In genomic region chr6:31474871-31475286, GRCh38 we compare ENCODE assay signal across 1 cellular context.
TF ChIP-seq lines count a peak whose summit lies in the region.

No MANE protein-coding gene starts in this region.

TF ChIP-seq in GM23338, 12 proteins besides CTCF, POLR2A, EP300 and RAD21 (continued from another document):
- TF ChIP-seq, protein P1, sequence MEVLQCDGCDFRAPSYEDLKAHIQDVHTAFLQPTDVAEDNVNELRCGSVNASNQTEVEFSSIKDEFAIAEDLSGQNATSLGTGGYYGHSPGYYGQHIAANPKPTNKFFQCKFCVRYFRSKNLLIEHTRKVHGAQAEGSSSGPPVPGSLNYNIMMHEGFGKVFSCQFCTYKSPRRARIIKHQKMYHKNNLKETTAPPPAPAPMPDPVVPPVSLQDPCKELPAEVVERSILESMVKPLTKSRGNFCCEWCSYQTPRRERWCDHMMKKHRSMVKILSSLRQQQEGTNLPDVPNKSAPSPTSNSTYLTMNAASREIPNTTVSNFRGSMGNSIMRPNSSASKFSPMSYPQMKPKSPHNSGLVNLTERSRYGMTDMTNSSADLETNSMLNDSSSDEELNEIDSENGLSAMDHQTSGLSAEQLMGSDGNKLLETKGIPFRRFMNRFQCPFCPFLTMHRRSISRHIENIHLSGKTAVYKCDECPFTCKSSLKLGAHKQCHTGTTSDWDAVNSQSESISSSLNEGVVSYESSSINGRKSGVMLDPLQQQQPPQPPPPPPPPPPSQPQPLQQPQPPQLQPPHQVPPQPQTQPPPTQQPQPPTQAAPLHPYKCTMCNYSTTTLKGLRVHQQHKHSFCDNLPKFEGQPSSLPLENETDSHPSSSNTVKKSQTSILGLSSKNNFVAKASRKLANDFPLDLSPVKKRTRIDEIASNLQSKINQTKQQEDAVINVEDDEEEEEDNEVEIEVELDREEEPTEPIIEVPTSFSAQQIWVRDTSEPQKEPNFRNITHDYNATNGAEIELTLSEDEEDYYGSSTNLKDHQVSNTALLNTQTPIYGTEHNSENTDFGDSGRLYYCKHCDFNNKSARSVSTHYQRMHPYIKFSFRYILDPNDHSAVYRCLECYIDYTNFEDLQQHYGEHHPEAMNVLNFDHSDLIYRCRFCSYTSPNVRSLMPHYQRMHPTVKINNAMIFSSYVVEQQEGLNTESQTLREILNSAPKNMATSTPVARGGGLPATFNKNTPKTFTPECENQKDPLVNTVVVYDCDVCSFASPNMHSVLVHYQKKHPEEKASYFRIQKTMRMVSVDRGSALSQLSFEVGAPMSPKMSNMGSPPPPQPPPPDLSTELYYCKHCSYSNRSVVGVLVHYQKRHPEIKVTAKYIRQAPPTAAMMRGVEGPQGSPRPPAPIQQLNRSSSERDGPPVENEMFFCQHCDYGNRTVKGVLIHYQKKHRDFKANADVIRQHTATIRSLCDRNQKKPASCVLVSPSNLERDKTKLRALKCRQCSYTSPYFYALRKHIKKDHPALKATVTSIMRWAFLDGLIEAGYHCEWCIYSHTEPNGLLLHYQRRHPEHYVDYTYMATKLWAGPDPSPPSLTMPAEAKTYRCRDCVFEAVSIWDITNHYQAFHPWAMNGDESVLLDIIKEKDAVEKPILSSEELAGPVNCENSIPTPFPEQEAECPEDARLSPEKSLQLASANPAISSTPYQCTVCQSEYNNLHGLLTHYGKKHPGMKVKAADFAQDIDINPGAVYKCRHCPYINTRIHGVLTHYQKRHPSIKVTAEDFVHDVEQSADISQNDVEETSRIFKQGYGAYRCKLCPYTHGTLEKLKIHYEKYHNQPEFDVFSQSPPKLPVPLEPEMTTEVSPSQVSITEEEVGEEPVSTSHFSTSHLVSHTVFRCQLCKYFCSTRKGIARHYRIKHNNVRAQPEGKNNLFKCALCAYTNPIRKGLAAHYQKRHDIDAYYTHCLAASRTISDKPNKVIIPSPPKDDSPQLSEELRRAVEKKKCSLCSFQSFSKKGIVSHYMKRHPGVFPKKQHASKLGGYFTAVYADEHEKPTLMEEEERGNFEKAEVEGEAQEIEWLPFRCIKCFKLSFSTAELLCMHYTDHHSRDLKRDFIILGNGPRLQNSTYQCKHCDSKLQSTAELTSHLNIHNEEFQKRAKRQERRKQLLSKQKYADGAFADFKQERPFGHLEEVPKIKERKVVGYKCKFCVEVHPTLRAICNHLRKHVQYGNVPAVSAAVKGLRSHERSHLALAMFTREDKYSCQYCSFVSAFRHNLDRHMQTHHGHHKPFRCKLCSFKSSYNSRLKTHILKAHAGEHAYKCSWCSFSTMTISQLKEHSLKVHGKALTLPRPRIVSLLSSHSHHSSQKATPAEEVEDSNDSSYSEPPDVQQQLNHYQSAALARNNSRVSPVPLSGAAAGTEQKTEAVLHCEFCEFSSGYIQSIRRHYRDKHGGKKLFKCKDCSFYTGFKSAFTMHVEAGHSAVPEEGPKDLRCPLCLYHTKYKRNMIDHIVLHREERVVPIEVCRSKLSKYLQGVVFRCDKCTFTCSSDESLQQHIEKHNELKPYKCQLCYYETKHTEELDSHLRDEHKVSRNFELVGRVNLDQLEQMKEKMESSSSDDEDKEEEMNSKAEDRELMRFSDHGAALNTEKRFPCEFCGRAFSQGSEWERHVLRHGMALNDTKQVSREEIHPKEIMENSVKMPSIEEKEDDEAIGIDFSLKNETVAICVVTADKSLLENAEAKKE (CRISPR knock-in tag; IDR thresholded peaks at IDR 0.05): no peak
- TF ChIP-seq EZH2 (IDR thresholded peaks at IDR 0.05; ENCODE audit: low read depth, unreplicated experiment): no peak
- TF ChIP-seq, protein P2, sequence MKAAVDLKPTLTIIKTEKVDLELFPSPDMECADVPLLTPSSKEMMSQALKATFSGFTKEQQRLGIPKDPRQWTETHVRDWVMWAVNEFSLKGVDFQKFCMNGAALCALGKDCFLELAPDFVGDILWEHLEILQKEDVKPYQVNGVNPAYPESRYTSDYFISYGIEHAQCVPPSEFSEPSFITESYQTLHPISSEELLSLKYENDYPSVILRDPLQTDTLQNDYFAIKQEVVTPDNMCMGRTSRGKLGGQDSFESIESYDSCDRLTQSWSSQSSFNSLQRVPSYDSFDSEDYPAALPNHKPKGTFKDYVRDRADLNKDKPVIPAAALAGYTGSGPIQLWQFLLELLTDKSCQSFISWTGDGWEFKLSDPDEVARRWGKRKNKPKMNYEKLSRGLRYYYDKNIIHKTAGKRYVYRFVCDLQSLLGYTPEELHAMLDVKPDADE (IDR thresholded peaks at IDR 0.05): no peak
- no peak for TF ChIP-seq CREB1 (CRISPR knock-in tag; IDR thresholded peaks at IDR 0.05; ENCODE audit: low read depth)
